Comparison of ENCODE assay signal across 32 cellular contexts in the genomic region with DNA sequence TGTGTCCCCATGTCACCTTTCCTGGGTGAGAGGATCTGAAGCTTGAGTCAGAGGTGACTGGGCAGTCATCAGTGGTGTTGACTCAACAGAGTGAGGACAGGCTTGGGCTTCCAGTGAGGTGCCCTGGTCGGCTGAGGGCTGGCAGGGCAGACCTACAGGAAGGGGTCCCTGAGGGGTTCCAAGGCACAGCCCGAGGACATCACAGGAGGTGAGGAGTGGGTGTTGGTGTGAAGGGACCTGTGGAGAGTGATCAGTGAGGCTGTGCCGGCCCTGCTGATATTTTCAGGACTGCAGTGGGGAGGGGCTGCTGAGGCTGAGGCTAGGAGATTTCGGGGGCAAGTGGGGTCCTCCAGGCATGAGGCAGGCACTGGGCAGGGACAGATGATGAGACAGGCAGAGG.
"Had no signal": no experiment of that assay in that cellular context is flagged by ENCODE, and none has a peak within 500 bp of the region (broad histone marks: within the 10 kb centered on the region; RNA-seq: fewer than 3 reads in every experiment).

No MANE protein-coding gene starts in this region.

- H3K36me3 ChIP-seq: MG63, WERI-Rb-1 had no signal

- H3K27ac ChIP-seq: PC-9, WERI-Rb-1 had no signal

- H2AFZ ChIP-seq: PC-9 had no signal

- ATAC-seq: activated CD8-positive, alpha-beta memory T cell treated with anti-CD3 and anti-CD28 coated beads, Interleukin-2, amount 10 ng/mL, durations not matched to agents 7 days and 5 days; activated naive CD8-positive, alpha-beta T cell treated with anti-CD3 and anti-CD28 coated beads, Interleukin-2, amount 50 U/mL, for 24 hours had no signal

- DNase-seq: activated CD4-positive, alpha-beta memory T cell treated with anti-CD3 and anti-CD28 coated beads, Interleukin-2, amount 10 ng/mL, durations not matched to agents 7 days and 5 days; activated CD4-positive, alpha-beta T cell treated with anti-CD3 and anti-CD28 coated beads for 1 hour; activated CD4-positive, alpha-beta T cell treated with anti-CD3 and anti-CD28 coated beads for 48 hours; activated CD4-positive, CD25-positive, alpha-beta regulatory T cell; activated CD8-positive, alpha-beta memory T cell treated with anti-CD3 and anti-CD28 coated beads for 24 hours; activated CD8-positive, alpha-beta memory T cell treated with anti-CD3 and anti-CD28 coated beads, Interleukin-2, amount 10 ng/mL, durations not matched to agents 7 days and 5 days; activated CD8-positive, alpha-beta memory T cell treated with anti-CD3 and anti-CD28 coated beads, Interleukin-2, amount 50 U/mL, for 48 hours; activated effector memory CD4-positive, alpha-beta T cell treated with Interleukin-2 at 50 U/mL for 16 hours; activated naive CD4-positive, alpha-beta T cell treated with anti-CD3 and anti-CD28 coated beads, Interleukin-2, amount 10 ng/mL, durations not matched to agents 7 days and 5 days; activated naive CD8-positive, alpha-beta T cell treated with anti-CD3 and anti-CD28 coated beads, Interleukin-2, amount 50 U/mL, for 24 hours; activated T-cell treated with anti-CD3 and anti-CD28 coated beads, Interleukin-2, amount 50 U/mL, for 48 hours; anterior cingulate cortex; Kasumi-1; KG1; MG63; NCI-H1048; NCI-H1105 treated with DMSO at 0.1 percent for 48 hours; NCI-H1436; NCI-H1694; NCI-H1930; NCI-H2081 treated with DMSO at 0.1 percent for 48 hours; NCI-H226; NCI-H446 treated with DMSO at 0.1 percent for 48 hours; NCI-H524 treated with DMSO at 0.1 percent for 48 hours; NCI-H748 treated with DMSO at 0.1 percent for 48 hours; NK-92 treated with Interleukin-12 subunit alpha and Interleukin-12 subunit beta, amount 100 ng/mL, for 24 hours; PC-9; Right ventricle myocardium superior; SW 1271; T-helper 1 cell; T1000 had no signal

- H3K4me3 ChIP-seq: MG63, PC-9 had no signal

- H3K4me2 ChIP-seq: PC-9 had no signal

- H3K27me3 ChIP-seq: MG63 had no signal

- H3K9me3 ChIP-seq: MG63 had no signal
